ENCODE assay signal across 27 cellular contexts in the genomic region with DNA sequence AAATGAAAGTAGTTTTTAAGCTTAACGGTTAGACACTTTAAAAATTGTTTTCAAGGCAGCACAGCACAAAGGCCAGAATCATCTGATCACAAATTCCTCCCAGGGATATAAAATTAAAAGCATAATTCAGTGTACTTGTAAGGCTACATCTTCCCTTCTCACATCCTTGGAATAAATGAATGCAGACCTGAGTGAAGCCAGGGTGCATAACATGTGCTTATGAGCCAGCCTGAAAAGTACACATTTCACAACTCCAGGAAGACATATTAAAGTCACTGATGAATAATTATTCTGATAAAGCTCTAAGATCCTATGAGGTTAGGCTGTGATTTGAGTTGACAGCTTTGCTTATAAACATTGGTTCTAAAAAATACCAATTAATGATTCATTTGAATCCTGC.
DNase-seq lines count a peak whose midpoint lies in the region; ATAC-seq and TF ChIP-seq lines count a peak whose summit lies in the region.
"Had no signal": no experiment of that assay in that cellular context is flagged by ENCODE, and none has a peak within 500 bp of the region (broad histone marks: within the 10 kb centered on the region; RNA-seq: fewer than 3 reads in every experiment).

No MANE protein-coding gene starts in this region.

- no peak overlapping the region for H4K8ac ChIP-seq in mesenchymal stem cell (ENCODE audit: low read length)

- no peak overlapping the region for H4K91ac ChIP-seq in mesenchymal stem cell (ENCODE audit: low read length)

- no peak for ATAC-seq in HG02678 (IDR thresholded peaks at IDR 0.05; ENCODE audit: unreplicated experiment)
- ATAC-seq: A549, GM12878, HepG2, Right ventricle myocardium inferior, SK-N-SH treated with all-trans-retinoic acid at 6 μM for 48 hours had no signal

- DNase-seq in amniotic epithelial cell (ENCODE audit: low read depth) (peak; percentile 93), epithelial cell of esophagus (ENCODE audit: low read depth) (peak; percentile 33), mesenchymal stem cell (peak; percentile 9), vagina (ENCODE audit: extremely low spot score in 2 of 2) (no peak), WERI-Rb-1 (no peak), HK-2 (ENCODE audit: unreplicated experiment) (no peak)
- DNase-seq: C1 segment of cervical spinal cord; Caco-2; CD4-positive, alpha-beta memory T cell; EL; GDM1; Karpas-422; NCI-H1092 treated with DMSO at 0.1 percent for 48 hours; NCI-H146; NCI-H1930; NCI-H2107; NCI-H446; NCI-H526; NK-92 treated with Interleukin-12 subunit alpha and Interleukin-12 subunit beta, amount 100 ng/mL, for 24 hours; PC-9; SJCRH30 had no signal

- no peak for TF ChIP-seq POLR2A in vagina (IDR thresholded peaks at IDR 0.05)

- H3K27ac ChIP-seq in mesenchymal stem cell (ENCODE audit: low read length, poor library complexity, severe bottlenecking) = no peak overlapping the region
- peak overlapping the region; percentile 63 for H3K27ac ChIP-seq in vagina
- H3K27ac ChIP-seq in WERI-Rb-1 = no peak overlapping the region
- H3K27ac ChIP-seq: A549, PC-9, SJCRH30 had no signal

- no peak overlapping the region for H2AK5ac ChIP-seq in mesenchymal stem cell (ENCODE audit: low read length, severe bottlenecking)

- TF ChIP-seq CTCF in epithelial cell of esophagus (IDR thresholded peaks at IDR 0.05; ENCODE audit: insufficient read depth, low read depth, low read length, missing control alignments) (no peak), vagina (IDR thresholded peaks at IDR 0.05) (no peak), WERI-Rb-1 (IDR thresholded peaks at IDR 0.05; ENCODE audit: low read depth, low read length) (no peak)

- H3K36me3 ChIP-seq in mesenchymal stem cell (ENCODE audit: control insufficient read depth in 1 of 2, insufficient read depth in 2 of 2, low read depth in 1 of 2, low read length in 2 of 2) = no peaks in the 10 kb centered on the region
- H3K36me3 ChIP-seq in vagina = no peaks in the 10 kb centered on the region
- H3K36me3 ChIP-seq in WERI-Rb-1 = no peaks in the 10 kb centered on the region
- H3K36me3 ChIP-seq: SJCRH30 had no signal

- H3K4ac ChIP-seq in mesenchymal stem cell (ENCODE audit: low read depth in 1 of 2, low read length in 2 of 2) = no peak overlapping the region

- no peaks in the 10 kb centered on the region for H3K27me3 ChIP-seq in mesenchymal stem cell (ENCODE audit: control insufficient read depth in 1 of 2, insufficient read depth in 1 of 2, low read length in 2 of 2)
- H3K27me3 ChIP-seq in vagina = no peaks in the 10 kb centered on the region
- no peaks in the 10 kb centered on the region for H3K27me3 ChIP-seq in WERI-Rb-1 (ENCODE audit: insufficient read depth, low read depth, severe bottlenecking)
- H3K27me3 ChIP-seq: SJCRH30 had no signal

- H3K4me1 ChIP-seq in mesenchymal stem cell (ENCODE audit: control insufficient read depth, insufficient read depth, low read depth, low read length) (no peaks in the 10 kb centered on the region), vagina (no peaks in the 10 kb centered on the region)
- H3K4me1 ChIP-seq: A549, Caco-2, SJCRH30 had no signal

- no peak overlapping the region for H2BK5ac ChIP-seq in mesenchymal stem cell (ENCODE audit: low read depth, low read length, poor library complexity, severe bottlenecking)

- H3K79me1 ChIP-seq in mesenchymal stem cell (replicated peaks; ENCODE audit: low read length, poor library complexity, severe bottlenecking) = peaks cover 6% of the 10 kb centered on the region

- WGBS in mesenchymal stem cell = no CpG with 5 or more reads among the region's 1 CpG

- H3K4me3 ChIP-seq in epithelial cell of esophagus (ENCODE audit: low read length) = no peak overlapping the region
- no peak overlapping the region for H3K4me3 ChIP-seq in mesenchymal stem cell (ENCODE audit: insufficient read depth in 1 of 2, low read depth in 1 of 2, low read length in 2 of 2)
- no peak overlapping the region for H3K4me3 ChIP-seq in vagina
- H3K4me3 ChIP-seq in WERI-Rb-1 (ENCODE audit: low read depth, low read length) = no peak overlapping the region
- H3K4me3 ChIP-seq: A549, GM12878, PC-9, SJCRH30 had no signal

- no peak overlapping the region for H2BK15ac ChIP-seq in mesenchymal stem cell (ENCODE audit: low read depth, poor library complexity, severe bottlenecking)

- H3K14ac ChIP-seq in mesenchymal stem cell (ENCODE audit: low read length in 2 of 2) = no peak overlapping the region

- no peaks in the 10 kb centered on the region for H3K9me3 ChIP-seq in mesenchymal stem cell (ENCODE audit: control insufficient read depth, low read length)
- no peaks in the 10 kb centered on the region for H3K9me3 ChIP-seq in vagina
- H3K9me3 ChIP-seq in WERI-Rb-1 (ENCODE audit: severe bottlenecking) = no peaks in the 10 kb centered on the region
- H3K9me3 ChIP-seq: A549, Caco-2, SJCRH30 had no signal

- no peak overlapping the region for H3K9ac ChIP-seq in mesenchymal stem cell (ENCODE audit: low read length)

- no peak overlapping the region for H3K18ac ChIP-seq in mesenchymal stem cell (ENCODE audit: low read depth in 1 of 2, low read length in 2 of 2)

- H2BK120ac ChIP-seq in mesenchymal stem cell (ENCODE audit: low read depth, low read length) = no peak overlapping the region

- intact Hi-C loops in vagina (cut with DNase I) = no loop called here

- H2BK12ac ChIP-seq in mesenchymal stem cell (ENCODE audit: low read length in 2 of 2) = no peak overlapping the region

- H2AFZ ChIP-seq in mesenchymal stem cell (ENCODE audit: low read depth, low read length) = no peak overlapping the region
- H2AFZ ChIP-seq: PC-9 had no signal

- H3K4me2 ChIP-seq in mesenchymal stem cell (ENCODE audit: low read length, poor library complexity, severe bottlenecking) = no peak overlapping the region
- H3K4me2 ChIP-seq: A549, PC-9 had no signal

- no peak overlapping the region for H3K23ac ChIP-seq in mesenchymal stem cell (ENCODE audit: low read length in 2 of 2)

Comparison
In these comparisons a context has a peak if more than half of its experiments do, and no peak if none do; other contexts are left out.
1. DNase-seq: peak in amniotic epithelial cell (single experiment), epithelial cell of esophagus (single experiment) and mesenchymal stem cell (single experiment); none in vagina (0 of 2), WERI-Rb-1 (single experiment) and HK-2 (single experiment).